ENCODE assay signal across 25 cellular contexts in the genomic region with DNA sequence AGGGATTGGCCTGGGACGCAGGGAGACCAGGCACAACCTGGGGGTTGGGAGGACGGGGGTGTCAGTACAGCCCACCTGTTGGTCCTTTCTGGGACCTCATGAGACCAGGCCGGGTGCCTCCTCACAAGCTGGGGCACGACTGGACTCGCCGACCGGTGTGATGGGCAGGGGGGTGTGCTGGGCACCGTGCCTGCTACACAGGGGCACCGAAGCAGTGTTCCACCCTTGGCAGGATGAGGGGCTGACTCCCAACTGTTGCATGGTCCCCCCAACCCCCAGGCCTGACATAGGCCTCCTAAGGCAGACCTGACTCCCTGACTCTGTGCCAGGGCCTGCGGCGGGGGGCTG.
DNase-seq lines count a peak whose midpoint lies in the region; ATAC-seq, FAIRE-seq and TF ChIP-seq lines count a peak whose summit lies in the region.
"Had no signal": no experiment of that assay in that cellular context is flagged by ENCODE, and none has a peak within 500 bp of the region (broad histone marks: within the 10 kb centered on the region; RNA-seq: fewer than 3 reads in every experiment).

No MANE protein-coding gene starts in this region.

- intact Hi-C loops in MCF 10A (cut with micrococcal nuclease) (no loop called here), kidney (cut with DNase I) (no loop called here)

- WGBS in suprapubic skin = 70% methylated on average over 11 of the region's 11 CpGs

- CTCF ChIA-PET in HEK293 (lab: Yijun Ruan, JAX) = no interaction called here
- CTCF ChIA-PET in MCF 10A (lab: Yijun Ruan, JAX) = interaction anchor here (0.6 to 1.1 kb wide), 2 partner anchors 29 to 385 kb away, joined by 3 to 4 read pairs; no protein-coding TSS in a partner anchor

- no peaks in the 10 kb centered on the region for H3K9me3 ChIP-seq in HEK293 (ENCODE audit: control insufficient read depth, insufficient read depth, low read depth, low read length)
- H3K9me3 ChIP-seq in kidney (ENCODE audit: control insufficient read depth in 1 of 2, low read length in 2 of 2) = no peaks in the 10 kb centered on the region
- no peaks in the 10 kb centered on the region for H3K9me3 ChIP-seq in suprapubic skin
- H3K9me3 ChIP-seq: spleen had no signal

- H3K9ac ChIP-seq in kidney (ENCODE audit: low read length in 2 of 2) = no peak overlapping the region

- H3K27me3 ChIP-seq in suprapubic skin = no peaks in the 10 kb centered on the region
- H3K27me3 ChIP-seq: hepatocyte, spleen had no signal

- peaks cover 14% of the 10 kb centered on the region for H3K4me1 Mint-ChIP-seq in MCF 10A (ENCODE audit: insufficient read depth, unreplicated experiment)
- H3K4me1 Mint-ChIP-seq: activated CD4-positive, alpha-beta memory T cell treated with anti-CD3 and anti-CD28 coated beads, Interleukin-2, amount 10 ng/mL, durations not matched to agents 7 days and 5 days; activated naive CD4-positive, alpha-beta T cell treated with anti-CD3 and anti-CD28 coated beads, Interleukin-2, amount 50 U/mL, for 24 hours; activated T-helper 17 cell treated with anti-CD3 and anti-CD28 coated beads, Interleukin-2, amount 50 U/mL, for 72 hours; B cell; T-helper 17 cell had no signal

- H3K27ac Mint-ChIP-seq in MCF 10A (ENCODE audit: low read depth, unreplicated experiment) = peak overlapping the region; percentile 70
- H3K27ac Mint-ChIP-seq: activated CD4-positive, alpha-beta memory T cell treated with anti-CD3 and anti-CD28 coated beads, Interleukin-2, amount 10 ng/mL, durations not matched to agents 7 days and 5 days; activated naive CD4-positive, alpha-beta T cell treated with anti-CD3 and anti-CD28 coated beads, Interleukin-2, amount 50 U/mL, for 24 hours; activated T-helper 17 cell treated with anti-CD3 and anti-CD28 coated beads, Interleukin-2, amount 50 U/mL, for 72 hours; B cell; T-helper 17 cell had no signal

- no peaks in the 10 kb centered on the region for H3K27me3 Mint-ChIP-seq in MCF 10A (ENCODE audit: insufficient read depth, unreplicated experiment)
- H3K27me3 Mint-ChIP-seq: activated CD4-positive, alpha-beta memory T cell treated with anti-CD3 and anti-CD28 coated beads, Interleukin-2, amount 10 ng/mL, durations not matched to agents 7 days and 5 days; activated naive CD4-positive, alpha-beta T cell treated with anti-CD3 and anti-CD28 coated beads, Interleukin-2, amount 50 U/mL, for 24 hours; B cell; naive thymus-derived CD4-positive, alpha-beta T cell had no signal

- H3K4me3 Mint-ChIP-seq in MCF 10A (ENCODE audit: unreplicated experiment) = no peak overlapping the region
- H3K4me3 Mint-ChIP-seq: activated CD4-positive, alpha-beta memory T cell treated with anti-CD3 and anti-CD28 coated beads, Interleukin-2, amount 10 ng/mL, durations not matched to agents 7 days and 5 days; activated naive CD4-positive, alpha-beta T cell treated with anti-CD3 and anti-CD28 coated beads, Interleukin-2, amount 50 U/mL, for 24 hours; activated T-helper 17 cell treated with anti-CD3 and anti-CD28 coated beads, Interleukin-2, amount 50 U/mL, for 72 hours; B cell; naive thymus-derived CD4-positive, alpha-beta T cell; T-helper 17 cell had no signal

- H3K4me1 ChIP-seq in HEK293 (ENCODE audit: control insufficient read depth, insufficient read depth, low read length) (no peaks in the 10 kb centered on the region), kidney (ENCODE audit: control insufficient read depth in 1 of 2, insufficient read depth in 1 of 2, low read depth in 1 of 2, low read length in 2 of 2) (peaks cover 10 to 18% of the 10 kb centered on the region in 2 donors), suprapubic skin (peaks cover 29% of the 10 kb centered on the region)
- H3K4me1 ChIP-seq: spleen had no signal

- H3K36me3 Mint-ChIP-seq in MCF 10A (ENCODE audit: insufficient read depth, unreplicated experiment) = peaks cover 6% of the 10 kb centered on the region
- H3K36me3 Mint-ChIP-seq: activated naive CD4-positive, alpha-beta T cell treated with anti-CD3 and anti-CD28 coated beads, Interleukin-2, amount 50 U/mL, for 24 hours had no signal

- no peak for TF ChIP-seq CTCF in HEK293 (tag by site-specific recombination; IDR thresholded peaks at IDR 0.05)
- TF ChIP-seq CTCF in MCF 10A (IDR thresholded peaks at IDR 0.05; ENCODE audit: unreplicated experiment) = no peak
- no peak for TF ChIP-seq CTCF in kidney (IDR thresholded peaks at IDR 0.05; ENCODE audit: borderline replicate concordance, extremely low read depth, insufficient read depth)
- no peak for TF ChIP-seq CTCF in suprapubic skin (IDR thresholded peaks at IDR 0.05)

- TF ChIP-seq EP300 in suprapubic skin (IDR thresholded peaks at IDR 0.05) = no peak

- ATAC-seq in GM19452 (IDR thresholded peaks at IDR 0.05; ENCODE audit: unreplicated experiment) = no peak
- no peak for ATAC-seq in HG03520 (IDR thresholded peaks at IDR 0.05; ENCODE audit: unreplicated experiment)
- ATAC-seq: activated T-helper 17 cell treated with anti-CD3 and anti-CD28 coated beads, Interleukin-2, amount 50 U/mL, for 72 hours; naive thymus-derived CD4-positive, alpha-beta T cell; T-helper 17 cell had no signal

- DNase-seq in MCF 10A (ENCODE audit: unreplicated experiment) (no peak), kidney (no peak), suprapubic skin (ENCODE audit: low spot score in 2 of 2) (no peak), OCI-M2 (lab: John Stamatoyannopoulos, UW; ENCODE audit: unreplicated experiment) (no peak), NCI-H446 (lab: John Stamatoyannopoulos, UW) (no peak)
- DNase-seq: activated CD4-positive, alpha-beta memory T cell treated with anti-CD3 and anti-CD28 coated beads, Interleukin-2, amount 10 ng/mL, durations not matched to agents 7 days and 5 days; activated CD4-positive, alpha-beta T cell treated with anti-CD3 and anti-CD28 coated beads for 1 hour; effector CD8-positive, alpha-beta T cell; naive thymus-derived CD4-positive, alpha-beta T cell; NCI-H345; retina; RPMI8226; spleen; T-helper 17 cell had no signal

- H3K27ac ChIP-seq in HEK293 (ENCODE audit: extremely low read depth, low read depth, low read length) (no peak overlapping the region), kidney (ENCODE audit: low read depth in 2 of 2, low read length in 2 of 2) (peak overlapping the region; percentile 57 to 65), suprapubic skin (peak overlapping the region; percentile 67)
- H3K27ac ChIP-seq: hepatocyte, SK-N-MC had no signal

- POLR2A ChIA-PET in HEK293 (lab: Yijun Ruan, JAX) = no interaction called here
- POLR2A ChIA-PET in MCF 10A (lab: Yijun Ruan, JAX) = interaction anchor here (1.0 kb wide), 3 partner anchors 76 to 244 kb away, joined by 3 read pairs; no protein-coding TSS in a partner anchor

- FAIRE-seq in kidney (lab: Jason Lieb, UNC) = no peak
- FAIRE-seq: colon, frontal cortex, GM12892 had no signal

- H3K36me3 ChIP-seq in HEK293 (ENCODE audit: control insufficient read depth in 2 of 2, insufficient read depth in 1 of 2, low read length in 2 of 2) (peaks cover 0 to 5% of the 10 kb centered on the region in 2 experiments; a peak in 1 of 3 replicates), kidney (ENCODE audit: control insufficient read depth in 1 of 2, insufficient read depth in 2 of 2, low read length in 2 of 2) (no peaks in the 10 kb centered on the region), suprapubic skin (no peaks in the 10 kb centered on the region)
- H3K36me3 ChIP-seq: spleen had no signal

- no peaks in the 10 kb centered on the region for H3K9me3 Mint-ChIP-seq in MCF 10A (ENCODE audit: unreplicated experiment)
- H3K9me3 Mint-ChIP-seq: activated CD4-positive, alpha-beta memory T cell treated with anti-CD3 and anti-CD28 coated beads, Interleukin-2, amount 10 ng/mL, durations not matched to agents 7 days and 5 days; activated naive CD4-positive, alpha-beta T cell treated with anti-CD3 and anti-CD28 coated beads, Interleukin-2, amount 50 U/mL, for 24 hours; activated T-helper 17 cell treated with anti-CD3 and anti-CD28 coated beads, Interleukin-2, amount 50 U/mL, for 72 hours had no signal

- no TSS peak for BruUV-seq in MCF 10A (replicated peaks; lab: Mats Ljungman, UMichigan)

- no peak for TF ChIP-seq POLR2A in suprapubic skin (IDR thresholded peaks at IDR 0.05)

- no peak overlapping the region for H3K4me3 ChIP-seq in HEK293 (ENCODE audit: low read depth, low read length)
- H3K4me3 ChIP-seq in kidney (ENCODE audit: low read length in 2 of 2) = no peak overlapping the region
- H3K4me3 ChIP-seq in suprapubic skin = peak overlapping the region; percentile 15
- H3K4me3 ChIP-seq: hepatocyte, SK-N-MC, spleen had no signal

TF ChIP-seq in HEK293, 187 proteins besides CTCF, POLR2A, EP300 and RAD21:
- TF ChIP-seq SCRT2 (tag by site-specific recombination; IDR thresholded peaks at IDR 0.05) (peak; percentile 90), KLF8 (tag by site-specific recombination; IDR thresholded peaks at IDR 0.05) (no peak), SCRT1 (tag by site-specific recombination; IDR thresholded peaks at IDR 0.05; ENCODE audit: borderline replicate concordance) (peak; percentile 70)
